8 cellular contexts compared by ENCODE assay signal in the genomic region with DNA sequence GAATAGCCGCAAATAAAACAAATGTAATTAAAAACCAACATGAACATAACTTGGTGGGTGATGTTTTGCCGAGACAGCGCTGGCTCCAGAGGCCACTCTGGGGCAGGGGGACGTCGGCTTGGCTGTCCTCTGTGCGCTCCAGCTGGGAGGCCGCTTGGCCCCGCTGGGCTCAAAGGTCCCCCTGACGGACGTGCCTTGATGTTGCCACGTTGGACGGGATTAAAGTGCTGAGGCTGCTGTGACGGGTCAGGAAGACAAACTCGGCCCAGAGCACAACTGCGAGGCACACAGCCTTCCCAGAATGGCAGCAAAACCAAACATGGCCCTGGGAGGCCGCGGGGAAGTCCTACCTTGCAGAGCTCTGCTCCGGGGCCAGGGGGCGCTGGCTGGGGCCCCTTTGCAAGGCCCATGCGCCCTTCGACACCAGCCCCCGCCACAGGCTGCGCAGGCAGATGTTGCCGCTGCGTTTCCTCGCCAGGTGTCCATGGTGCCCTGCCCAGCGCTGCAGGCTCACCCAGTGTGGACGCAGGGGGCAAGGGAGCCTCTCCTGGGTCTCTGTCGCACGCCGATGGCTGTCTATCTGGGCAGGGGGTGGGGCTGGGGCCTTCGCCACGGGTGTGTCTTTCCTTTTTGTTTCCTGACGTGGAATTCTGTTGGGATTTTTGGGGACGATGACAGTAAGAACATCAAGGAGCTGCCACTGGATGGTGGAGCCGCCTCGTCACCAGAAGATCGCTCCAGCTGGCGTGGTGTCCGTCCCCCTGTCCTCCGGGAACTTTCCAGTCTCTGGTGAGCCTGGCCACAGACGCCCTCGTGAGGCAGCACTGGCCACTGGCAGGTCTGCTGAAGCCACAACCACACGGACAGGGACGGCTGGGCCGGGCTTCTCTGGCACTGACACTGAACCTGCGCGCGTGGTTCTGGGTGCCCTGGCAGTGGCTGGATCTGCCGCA.
A peak's percentile ranks its signal among the peaks of the same experiment; 100 is the strongest.
DNase-seq lines count a peak whose midpoint lies in the region; ATAC-seq and TF ChIP-seq lines count a peak whose summit lies in the region.

No MANE protein-coding gene starts in this region.

- in situ Hi-C loops in GM23248 (cut with MboI), result no loop called here

- no peaks in the 10 kb centered on the region for H3K27me3 ChIP-seq in GM23248 (replicated peaks; ENCODE audit: insufficient read depth)
- H3K27me3 ChIP-seq in muscle layer of colon (ENCODE audit: control insufficient read depth in 1 of 2, insufficient read depth in 2 of 2, low read length in 2 of 2), result no peaks in the 10 kb centered on the region
- peaks cover 0 to 10% (median 2%) of the 10 kb centered on the region in 4 donors for H3K27me3 ChIP-seq in upper lobe of left lung

- H3K9me2 ChIP-seq in GM23248 (ENCODE audit: insufficient read depth), result no peaks in the 10 kb centered on the region

- H3K9ac ChIP-seq in GM23248 (peak overlapping the region; percentile 70), muscle layer of colon (ENCODE audit: low read length) (peak overlapping the region; percentile 14)

- peak; percentile 48 for DNase-seq in AG09319 (ENCODE audit: extremely low read depth, low read depth)
- DNase-seq in GM23248, result peak; percentile 92
- DNase-seq in fibroblast of gingiva (ENCODE audit: low read depth), result peak; percentile 79
- peak; percentile 85 to 86 for DNase-seq in upper lobe of left lung
- no peak for DNase-seq in NK-92 (lab: John Stamatoyannopoulos, UW; ENCODE audit: unreplicated experiment)
- no peak for DNase-seq in NCI-H187 treated with DMSO at 0.1 percent for 48 hours (lab: John Stamatoyannopoulos, UW)

- ATAC-seq in upper lobe of left lung (ENCODE audit: low FRiP score in 2 of 2), result peak; percentile 63 to 86

- peak; percentile 86 for TF ChIP-seq CTCF in AG09319 (IDR thresholded peaks at IDR 0.05; ENCODE audit: low read depth, low read length)
- TF ChIP-seq CTCF in VCaP (conservative IDR thresholded peaks at IDR 0.05), result peak; percentile 66
- peak; percentile 43 to 71 (median 58) for TF ChIP-seq CTCF in upper lobe of left lung (IDR thresholded peaks at IDR 0.05)

- H3F3A ChIP-seq in GM23248 (ENCODE audit: insufficient read depth), result peaks cover 8% of the 10 kb centered on the region

- H3K36me3 ChIP-seq in GM23248 (ENCODE audit: low read depth) (no peaks in the 10 kb centered on the region), muscle layer of colon (ENCODE audit: insufficient read depth, low read length) (no peaks in the 10 kb centered on the region), upper lobe of left lung (no peaks in the 10 kb centered on the region)

- TF ChIP-seq POLR2A in upper lobe of left lung (IDR thresholded peaks at IDR 0.05), result no peak

- peak overlapping the region; percentile 69 for H3K4me2 ChIP-seq in GM23248 (ENCODE audit: unreplicated experiment)

- no peaks in the 10 kb centered on the region for H3K9me3 ChIP-seq in GM23248 (ENCODE audit: low read depth)
- no peaks in the 10 kb centered on the region for H3K9me3 ChIP-seq in muscle layer of colon (ENCODE audit: low read length)
- H3K9me3 ChIP-seq in upper lobe of left lung, result no peaks in the 10 kb centered on the region

- H3K4me1 ChIP-seq in GM23248 (ENCODE audit: insufficient read depth), result no peaks in the 10 kb centered on the region
- peaks cover 12% of the 10 kb centered on the region for H3K4me1 ChIP-seq in muscle layer of colon (ENCODE audit: insufficient read depth, low read length)
- H3K4me1 ChIP-seq in upper lobe of left lung, result peaks cover 8 to 27% (median 16%) of the 10 kb centered on the region in 4 donors

- peak overlapping the region; percentile 83 for H2AFZ ChIP-seq in GM23248

- no peaks in the 10 kb centered on the region for H3K79me2 ChIP-seq in GM23248 (ENCODE audit: insufficient read depth)

- 49 to 53% methylated on average over 47 to 50 of the region's 50 CpGs for WGBS in GM23248 (ENCODE audit: low coverage in 1 of 2, low lambda C conversion rate in 2 of 2, missing lambda C conversion rate in 2 of 2), 2 experiments
- WGBS in upper lobe of left lung, 2 donors, result 34 to 65% methylated on average over 18 to 43 of the region's 50 CpGs

- TF ChIP-seq EP300 in upper lobe of left lung (IDR thresholded peaks at IDR 0.05), result no peak

- H3K4me3 ChIP-seq in GM23248 (peak overlapping the region; percentile 65), muscle layer of colon (ENCODE audit: low read depth in 1 of 2, low read length in 2 of 2) (peak overlapping the region; percentile 28 to 54), upper lobe of left lung (peak overlapping the region; percentile 8 to 42 (median 38))

- H3K27ac ChIP-seq in GM23248 (no peak overlapping the region), VCaP (peak overlapping the region; percentile 54), muscle layer of colon (ENCODE audit: low read depth, low read length) (no peak overlapping the region), upper lobe of left lung (peak overlapping the region in 1 of 4 donors; percentile 46)

- H4K20me1 ChIP-seq in GM23248 (ENCODE audit: insufficient read depth), result no peaks in the 10 kb centered on the region

Comparison
In these comparisons a context has a peak if more than half of its experiments do, and no peak if none do; other contexts are left out.
1. DNase-seq: peak in AG09319 (single experiment), GM23248 (single experiment), fibroblast of gingiva (single experiment) and upper lobe of left lung (2 of 2); none in NK-92 (single experiment) and NCI-H187 treated with DMSO at 0.1 percent for 48 hours (single experiment).
2. Peak in every context shown above with its lines, with median percentiles within 50 percentile points of each other: CTCF ChIP-seq and H3K4me3 ChIP-seq.